8 cellular contexts compared by ENCODE assay signal in genomic region chr3:100103558-100104441, GRCh38. TPM values are rescaled to one million over a fixed set of nuclear protein-coding genes. Genes with fewer than 3 reads are reported as not detected.
DNase-seq lines count a peak whose midpoint lies in the region; ATAC-seq and TF ChIP-seq lines count a peak whose summit lies in the region.

No MANE protein-coding gene starts in this region.

- peaks cover 53% of the 10 kb centered on the region for H3K36me3 Mint-ChIP-seq in activated naive CD8-positive, alpha-beta T cell treated with anti-CD3 and anti-CD28 coated beads for 36 hours

- H3K4me3 Mint-ChIP-seq in activated naive CD8-positive, alpha-beta T cell treated with anti-CD3 and anti-CD28 coated beads for 36 hours, result no peak overlapping the region

- no peaks in the 10 kb centered on the region for H3K27me3 Mint-ChIP-seq in activated naive CD8-positive, alpha-beta T cell treated with anti-CD3 and anti-CD28 coated beads for 36 hours

- ATAC-seq in GM21390 (IDR thresholded peaks at IDR 0.05; ENCODE audit: unreplicated experiment) (peak; percentile 78), HG03571 (IDR thresholded peaks at IDR 0.05; ENCODE audit: unreplicated experiment) (peak; percentile 83)

- H3K9me3 Mint-ChIP-seq in activated naive CD8-positive, alpha-beta T cell treated with anti-CD3 and anti-CD28 coated beads for 36 hours, result no peaks in the 10 kb centered on the region

- peak overlapping the region; percentile 93 for H3K27ac Mint-ChIP-seq in activated naive CD8-positive, alpha-beta T cell treated with anti-CD3 and anti-CD28 coated beads for 36 hours

- peak; percentile 91 for DNase-seq in GM12865 (ENCODE audit: low read depth)
- DNase-seq in activated naive CD8-positive, alpha-beta T cell treated with anti-CD3 and anti-CD28 coated beads for 36 hours, result no peak
- DNase-seq in skeletal muscle cell (ENCODE audit: low read depth), result peak; percentile 80
- DNase-seq in COLO829 (ENCODE audit: low spot score), result no peak
- DNase-seq in NCI-H345 (lab: John Stamatoyannopoulos, UW), result no peak
- no peak for DNase-seq in hypothalamus (lab: John Stamatoyannopoulos, UW)

- peaks cover 40% of the 10 kb centered on the region for H3K4me1 Mint-ChIP-seq in activated naive CD8-positive, alpha-beta T cell treated with anti-CD3 and anti-CD28 coated beads for 36 hours

- H3K4me3 ChIP-seq in GM12865 (ENCODE audit: low read depth, low read length), result peak overlapping the region; percentile 25
- no peak overlapping the region for H3K4me3 ChIP-seq in skeletal muscle cell (ENCODE audit: low read depth, low read length)

- TF ChIP-seq CTCF in GM12865 (IDR thresholded peaks at IDR 0.05; ENCODE audit: insufficient read depth, low read depth, low read length, missing control alignments), result no peak

RNA-seq across cellular contexts. Expression of gene FILIP1L, which starts 10.5 kb away (rescaled TPM):
- under 1 TPM; 0.35 to 0.48 TPM for total RNA-seq in activated naive CD8-positive, alpha-beta T cell treated with anti-CD3 and anti-CD28 coated beads for 36 hours

Comparison
In these comparisons a context has a peak if more than half of its experiments do, and no peak if none do; other contexts are left out.
1. DNase-seq: peak in GM12865 (single experiment) and skeletal muscle cell (single experiment); none in activated naive CD8-positive, alpha-beta T cell treated with anti-CD3 and anti-CD28 coated beads for 36 hours (single experiment), COLO829 (single experiment), NCI-H345 (single experiment) and hypothalamus (0 of 51).